In the genomic region with DNA sequence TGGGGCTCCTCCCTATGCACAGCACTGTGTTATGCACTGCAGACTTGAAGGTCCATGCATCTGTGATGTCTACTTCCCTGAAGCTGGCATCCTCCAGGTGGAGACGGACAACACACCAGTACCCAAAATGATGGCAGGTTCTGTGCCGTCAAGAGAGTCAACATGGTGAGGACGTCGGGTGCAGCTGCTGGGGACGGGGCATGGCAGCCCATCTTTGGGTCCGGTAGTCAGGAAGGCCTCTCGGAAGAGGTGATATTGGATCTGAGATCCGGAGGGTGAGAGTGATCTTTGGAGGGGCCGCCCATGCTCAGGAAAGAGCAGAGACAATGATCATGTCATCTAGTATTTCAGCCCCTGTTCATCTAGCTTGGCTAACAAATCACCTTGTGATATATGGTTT, we compare ENCODE assay signal across 28 cellular contexts.
"Had no signal": no experiment of that assay in that cellular context is flagged by ENCODE, and none has a peak within 500 bp of the region (broad histone marks: within the 10 kb centered on the region; RNA-seq: fewer than 3 reads in every experiment).

No MANE protein-coding gene starts in this region.

- DNase-seq: cerebellar nuclear complex; effector CD8-positive, alpha-beta T cell; endodermal cell; foreskin fibroblast; gastrocnemius medialis; head of caudate nucleus; kidney; left lung; mammary epithelial cell; mesendoderm; naive thymus-derived CD8-positive, alpha-beta T cell; stimulated activated CD4-positive, alpha-beta T cell treated with anti-CD3 and anti-CD28 coated beads, Interleukin-2, amount 100 ng/mL, for 24 hours; stimulated activated CD4-positive, alpha-beta T cell treated with anti-CD3 and anti-CD28 coated beads, Interleukin-4, amount 100 ng/mL, for 24 hours; stimulated activated naive CD4-positive, alpha-beta T cell treated with Interleukin-2 at 50 U/mL for 16 hours; stomach; testis had no signal

- H3K36me3 ChIP-seq: gastrocnemius medialis, left lung, prostate gland, right atrium auricular region, stomach, tibial artery had no signal

- H2AFZ ChIP-seq: parathyroid adenoma had no signal

- H3K27ac Mint-ChIP-seq: endodermal cell; naive thymus-derived CD8-positive, alpha-beta T cell; stimulated activated effector memory CD8-positive, alpha-beta T cell treated with anti-CD3 and anti-CD28 coated beads, Interleukin-12 subunit alpha, Interleukin-12 subunit beta, amount 100 ng/mL, for 72 hours had no signal

- H3K4me1 ChIP-seq: gastrocnemius medialis, parathyroid adenoma, right atrium auricular region had no signal

- H3K9me3 ChIP-seq: gastrocnemius medialis, left lung, prostate gland, right atrium auricular region, stomach, testis, tibial artery had no signal

- H3K4me3 Mint-ChIP-seq: dendritic cell treated with granulocyte-macrophage colony-stimulating factor and Interleukin-4, amounts not matched to agents 40 ng/mL and 50 ng/mL, for 4 days; endodermal cell; naive thymus-derived CD8-positive, alpha-beta T cell; neural crest cell; stimulated activated effector memory CD8-positive, alpha-beta T cell treated with anti-CD3 and anti-CD28 coated beads, Interleukin-12 subunit alpha, Interleukin-12 subunit beta, amount 100 ng/mL, for 72 hours; type B pancreatic cell had no signal

- H3K27me3 ChIP-seq: right atrium auricular region, testis, tibial artery had no signal

- H3K9me3 Mint-ChIP-seq: dendritic cell treated with granulocyte-macrophage colony-stimulating factor and Interleukin-4, amounts not matched to agents 40 ng/mL and 50 ng/mL, for 4 days; endodermal cell; naive thymus-derived CD8-positive, alpha-beta T cell; neural crest cell; stimulated activated effector memory CD8-positive, alpha-beta T cell treated with anti-CD3 and anti-CD28 coated beads, Interleukin-12 subunit alpha, Interleukin-12 subunit beta, amount 100 ng/mL, for 72 hours; type B pancreatic cell had no signal

- H3K79me2 ChIP-seq: parathyroid adenoma had no signal

- H3K4me2 ChIP-seq: smooth muscle cell had no signal

- H3K27ac ChIP-seq: epithelial cell of prostate, gastrocnemius medialis, left lung, parathyroid adenoma, prostate gland, right atrium auricular region, stomach, testis had no signal

- ATAC-seq: esophagus mucosa; gastrocnemius medialis; left lung; naive thymus-derived CD8-positive, alpha-beta T cell; sciatic nerve; stimulated activated effector memory CD8-positive, alpha-beta T cell treated with anti-CD3 and anti-CD28 coated beads, Interleukin-12 subunit alpha, Interleukin-12 subunit beta, amount 100 ng/mL, for 72 hours had no signal

- H3K4me3 ChIP-seq: gastrocnemius medialis, left lung, prostate gland, right atrium auricular region, smooth muscle cell, stomach, testis, tibial artery had no signal

- H3K36me3 Mint-ChIP-seq: naive thymus-derived CD8-positive, alpha-beta T cell; stimulated activated effector memory CD8-positive, alpha-beta T cell treated with anti-CD3 and anti-CD28 coated beads, Interleukin-12 subunit alpha, Interleukin-12 subunit beta, amount 100 ng/mL, for 72 hours; type B pancreatic cell had no signal

- H3K4me1 Mint-ChIP-seq: naive thymus-derived CD8-positive, alpha-beta T cell; stimulated activated effector memory CD8-positive, alpha-beta T cell treated with anti-CD3 and anti-CD28 coated beads, Interleukin-12 subunit alpha, Interleukin-12 subunit beta, amount 100 ng/mL, for 72 hours had no signal

- H3K27me3 Mint-ChIP-seq: type B pancreatic cell had no signal
